ENCODE assay signal across 23 cellular contexts in the genomic region with DNA sequence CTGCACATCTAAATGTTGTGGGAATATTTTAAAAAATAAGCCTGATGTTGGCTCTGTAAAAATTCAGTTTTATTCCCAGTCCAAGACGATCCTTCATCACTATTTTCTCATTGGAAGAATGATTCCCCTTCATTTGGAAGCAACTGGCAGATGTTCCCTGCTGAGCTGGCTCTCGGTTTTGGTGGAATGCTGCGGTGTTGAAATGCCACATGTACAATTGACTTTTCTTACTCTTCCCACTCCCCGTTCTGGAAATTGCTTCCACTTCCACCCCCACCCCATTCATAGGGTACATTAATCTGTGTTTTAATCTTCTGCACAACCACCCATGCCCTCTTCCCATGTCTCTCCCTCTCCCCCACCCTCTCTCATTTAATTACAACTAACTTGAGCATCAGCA.
A peak's percentile ranks its signal among the peaks of the same experiment; 100 is the strongest.
DNase-seq lines count a peak whose midpoint lies in the region; ATAC-seq, FAIRE-seq and TF ChIP-seq lines count a peak whose summit lies in the region.
"Had no signal": no experiment of that assay in that cellular context is flagged by ENCODE, and none has a peak within 500 bp of the region (broad histone marks: within the 10 kb centered on the region; RNA-seq: fewer than 3 reads in every experiment).

No MANE protein-coding gene starts in this region.

- intact Hi-C loops in left ventricle myocardium superior (cut with micrococcal nuclease) = no loop called here
- intact Hi-C loops in cardiac septum (cut with DNase I) = no loop called here
- intact Hi-C loops in CD8-positive, alpha-beta T cell (cut with DNase I, micrococcal nuclease) = no loop called here

- no peak overlapping the region for H2BK15ac ChIP-seq in mesenchymal stem cell (ENCODE audit: low read depth, poor library complexity, severe bottlenecking)

- H2BK120ac ChIP-seq in mesenchymal stem cell (ENCODE audit: low read depth, low read length) = no peak overlapping the region

- no peak for FAIRE-seq in astrocyte (lab: Jason Lieb, UNC)
- FAIRE-seq in H54 (lab: Jason Lieb, UNC) = no peak
- FAIRE-seq: GM12891, small intestine had no signal

- H3K79me1 ChIP-seq in mesenchymal stem cell (replicated peaks; ENCODE audit: low read length, poor library complexity, severe bottlenecking) = no peaks in the 10 kb centered on the region

- no peak overlapping the region for H4K91ac ChIP-seq in mesenchymal stem cell (ENCODE audit: low read length)

- H3K27me3 ChIP-seq in astrocyte (ENCODE audit: insufficient read depth, low read length) (no peaks in the 10 kb centered on the region), mesenchymal stem cell (ENCODE audit: control insufficient read depth in 1 of 2, insufficient read depth in 1 of 2, low read length in 2 of 2) (peaks cover 0 to 6% of the 10 kb centered on the region in 2 experiments)
- no peaks in the 10 kb centered on the region for H3K27me3 ChIP-seq in CD8-positive, alpha-beta T cell (ENCODE audit: insufficient read depth, low read length)
- H3K27me3 ChIP-seq: BLaER1 treated with 17β-estradiol and CSF1 and Interleukin-3, amounts not matched to agents 10 nM and 100 nM; upper lobe of right lung had no signal

- H3K4me3 Mint-ChIP-seq in astrocyte (ENCODE audit: unreplicated experiment) = no peak overlapping the region
- no peak overlapping the region for H3K4me3 Mint-ChIP-seq in CD8-positive, alpha-beta T cell
- H3K4me3 Mint-ChIP-seq: activated naive CD4-positive, alpha-beta T cell treated with anti-CD3 and anti-CD28 coated beads for 36 hours; T-helper 17 cell had no signal

- peaks cover 13% of the 10 kb centered on the region for H3K4me1 ChIP-seq in astrocyte (ENCODE audit: insufficient read depth, low read length)
- peaks cover 5% of the 10 kb centered on the region for H3K4me1 ChIP-seq in mesenchymal stem cell (ENCODE audit: control insufficient read depth, insufficient read depth, low read depth, low read length)
- no peaks in the 10 kb centered on the region for H3K4me1 ChIP-seq in CD8-positive, alpha-beta T cell (ENCODE audit: insufficient read depth, low read length)
- H3K4me1 ChIP-seq: BLaER1 treated with 17β-estradiol and CSF1 and Interleukin-3, amounts not matched to agents 10 nM and 100 nM; prostate gland; upper lobe of right lung had no signal

- no peaks in the 10 kb centered on the region for H4K20me1 ChIP-seq in astrocyte (ENCODE audit: insufficient read depth, low read length)
- H4K20me1 ChIP-seq: BLaER1 treated with 17β-estradiol and CSF1 and Interleukin-3, amounts not matched to agents 10 nM and 100 nM had no signal

- H3K23ac ChIP-seq in mesenchymal stem cell (ENCODE audit: low read length in 2 of 2) = no peak overlapping the region

- POLR2A ChIA-PET in CD8-positive, alpha-beta T cell (lab: Charles Lee) = no interaction called here

- CTCF ChIA-PET in CD8-positive, alpha-beta T cell (lab: Charles Lee) = interaction anchor here (0.6 kb wide), 1 partner anchor 116 kb away, joined by 3 read pairs; no protein-coding TSS in a partner anchor

- no peak for TF ChIP-seq POLR2A in H54 (IDR thresholded peaks at IDR 0.05; ENCODE audit: low read depth, low read length)

- H2AFZ ChIP-seq in astrocyte (ENCODE audit: low read depth, low read length) = no peak overlapping the region
- H2AFZ ChIP-seq in mesenchymal stem cell (ENCODE audit: low read depth, low read length) = no peak overlapping the region

- no peak overlapping the region for H4K8ac ChIP-seq in mesenchymal stem cell (ENCODE audit: low read length)

- H3K9me3 Mint-ChIP-seq in astrocyte (ENCODE audit: unreplicated experiment) = no peaks in the 10 kb centered on the region
- no peaks in the 10 kb centered on the region for H3K9me3 Mint-ChIP-seq in CD8-positive, alpha-beta T cell
- H3K9me3 Mint-ChIP-seq: activated naive CD4-positive, alpha-beta T cell treated with anti-CD3 and anti-CD28 coated beads for 36 hours had no signal

- H3K4me2 ChIP-seq in astrocyte (ENCODE audit: low read length) (peak overlapping the region; percentile 32), mesenchymal stem cell (ENCODE audit: low read length, poor library complexity, severe bottlenecking) (no peak overlapping the region)
- H3K4me2 ChIP-seq: BLaER1 treated with 17β-estradiol and CSF1 and Interleukin-3, amounts not matched to agents 10 nM and 100 nM; SK-N-SH had no signal

- H3K4me3 ChIP-seq in astrocyte (ENCODE audit: insufficient read depth, low read depth, low read length) = no peak overlapping the region
- H3K4me3 ChIP-seq in mesenchymal stem cell (ENCODE audit: insufficient read depth in 1 of 2, low read depth in 1 of 2, low read length in 2 of 2) = peak overlapping the region in 1 of 2 experiments; percentile 53
- H3K4me3 ChIP-seq in CD8-positive, alpha-beta T cell (ENCODE audit: low read depth, low read length) = no peak overlapping the region
- H3K4me3 ChIP-seq: BLaER1 treated with 17β-estradiol and CSF1 and Interleukin-3, amounts not matched to agents 10 nM and 100 nM; prostate gland; upper lobe of right lung had no signal

- no peaks in the 10 kb centered on the region for H3K36me3 Mint-ChIP-seq in astrocyte (ENCODE audit: low read depth, unreplicated experiment)
- H3K36me3 Mint-ChIP-seq in CD8-positive, alpha-beta T cell = no peaks in the 10 kb centered on the region

- H3K27me3 Mint-ChIP-seq in astrocyte (ENCODE audit: low read depth, unreplicated experiment) = no peaks in the 10 kb centered on the region
- peaks cover 2% of the 10 kb centered on the region for H3K27me3 Mint-ChIP-seq in CD8-positive, alpha-beta T cell (ENCODE audit: low read depth)

- H2AK5ac ChIP-seq in mesenchymal stem cell (ENCODE audit: low read length, severe bottlenecking) = no peak overlapping the region

- no peak overlapping the region for H3K27ac Mint-ChIP-seq in astrocyte (ENCODE audit: unreplicated experiment)
- H3K27ac Mint-ChIP-seq in CD8-positive, alpha-beta T cell = no peak overlapping the region
- H3K27ac Mint-ChIP-seq: activated naive CD4-positive, alpha-beta T cell treated with anti-CD3 and anti-CD28 coated beads for 36 hours; T-helper 17 cell had no signal

- no peak for TF ChIP-seq CTCF in astrocyte (IDR thresholded peaks at IDR 0.05; ENCODE audit: insufficient read depth, low read depth, low read length)
- TF ChIP-seq CTCF in CD8-positive, alpha-beta T cell (IDR thresholded peaks at IDR 0.05) = no peak

- no peak overlapping the region for H3K14ac ChIP-seq in mesenchymal stem cell (ENCODE audit: low read length in 2 of 2)

- no peak overlapping the region for H2BK5ac ChIP-seq in mesenchymal stem cell (ENCODE audit: low read depth, low read length, poor library complexity, severe bottlenecking)

- no peak overlapping the region for H3K18ac ChIP-seq in mesenchymal stem cell (ENCODE audit: low read depth in 1 of 2, low read length in 2 of 2)

- no peak overlapping the region for H3K9ac ChIP-seq in astrocyte (ENCODE audit: low read length)
- peak overlapping the region; percentile 41 for H3K9ac ChIP-seq in mesenchymal stem cell (ENCODE audit: low read length)
- H3K9ac ChIP-seq: BLaER1 treated with 17β-estradiol and CSF1 and Interleukin-3, amounts not matched to agents 10 nM and 100 nM; SK-N-SH had no signal

- DNase-seq in left ventricle myocardium superior = no peak
- DNase-seq in cardiac septum (ENCODE audit: low spot score) = no peak
- peak; percentile 41 for DNase-seq in astrocyte (ENCODE audit: low read depth)
- DNase-seq in mesenchymal stem cell = no peak
- DNase-seq in HPDE6-E6E7 (ENCODE audit: extremely low spot score) = no peak
- no peak for DNase-seq in CD8-positive, alpha-beta T cell
- DNase-seq in activated gamma-delta T cell (lab: John Stamatoyannopoulos, UW) = no peak
- DNase-seq in H54 (ENCODE audit: insufficient read length, low spot score) = no peak
- DNase-seq: ACHN; activated CD4-positive, alpha-beta T cell treated with anti-CD3 and anti-CD28 coated beads for 4 hours; activated naive CD4-positive, alpha-beta T cell treated with anti-CD3 and anti-CD28 coated beads for 36 hours; activated T-cell treated with anti-CD3 and anti-CD28 coated beads, Interleukin-2, amount 50 U/mL, for 48 hours; amniotic stem cell; KBM-7; NCI-H1417 treated with DMSO at 0.1 percent for 48 hours; NCI-H510A treated with DMSO at 0.1 percent for 48 hours; SK-N-SH; T-helper 17 cell; upper lobe of right lung had no signal

- no peak overlapping the region for H3K27ac ChIP-seq in astrocyte (ENCODE audit: low read depth, low read length)
- H3K27ac ChIP-seq in mesenchymal stem cell (ENCODE audit: low read length, poor library complexity, severe bottlenecking) = peak overlapping the region; percentile 74
- no peak overlapping the region for H3K27ac ChIP-seq in CD8-positive, alpha-beta T cell (ENCODE audit: low read depth, low read length)
- H3K27ac ChIP-seq: BLaER1 treated with 17β-estradiol and CSF1 and Interleukin-3, amounts not matched to agents 10 nM and 100 nM; prostate gland; upper lobe of right lung had no signal

- peaks cover 24% of the 10 kb centered on the region for H3K4me1 Mint-ChIP-seq in astrocyte (ENCODE audit: low read depth, unreplicated experiment)
- no peaks in the 10 kb centered on the region for H3K4me1 Mint-ChIP-seq in CD8-positive, alpha-beta T cell (ENCODE audit: low read depth)
- H3K4me1 Mint-ChIP-seq: T-helper 17 cell had no signal

- H3K36me3 ChIP-seq in astrocyte (ENCODE audit: insufficient read depth, low read length) (no peaks in the 10 kb centered on the region), mesenchymal stem cell (ENCODE audit: control insufficient read depth in 1 of 2, insufficient read depth in 2 of 2, low read depth in 1 of 2, low read length in 2 of 2) (no peaks in the 10 kb centered on the region)
- no peaks in the 10 kb centered on the region for H3K36me3 ChIP-seq in CD8-positive, alpha-beta T cell (ENCODE audit: insufficient read depth, low read length)
- H3K36me3 ChIP-seq: BLaER1 treated with 17β-estradiol and CSF1 and Interleukin-3, amounts not matched to agents 10 nM and 100 nM; prostate gland; upper lobe of right lung had no signal

- no peak overlapping the region for H3K4ac ChIP-seq in mesenchymal stem cell (ENCODE audit: low read depth in 1 of 2, low read length in 2 of 2)

- H3K9me3 ChIP-seq in astrocyte (ENCODE audit: insufficient read depth, low read depth, low read length) (no peaks in the 10 kb centered on the region), mesenchymal stem cell (ENCODE audit: control insufficient read depth, low read length) (no peaks in the 10 kb centered on the region)
- no peaks in the 10 kb centered on the region for H3K9me3 ChIP-seq in CD8-positive, alpha-beta T cell (ENCODE audit: low read length)
- H3K9me3 ChIP-seq: BLaER1 treated with 17β-estradiol and CSF1 and Interleukin-3, amounts not matched to agents 10 nM and 100 nM; prostate gland; SK-N-SH; upper lobe of right lung had no signal

- H3K79me2 ChIP-seq in astrocyte (ENCODE audit: insufficient read depth, low read length) = no peaks in the 10 kb centered on the region

- WGBS in mesenchymal stem cell = 70% methylated on average over 4 of the region's 4 CpGs

- peak; percentile 49 for ATAC-seq in left ventricle myocardium superior
- no peak for ATAC-seq in CD8-positive, alpha-beta T cell
- ATAC-seq: T-helper 17 cell, upper lobe of right lung had no signal

- H2BK12ac ChIP-seq in mesenchymal stem cell (ENCODE audit: low read length in 2 of 2) = no peak overlapping the region
